ENCODE assay signal across 26 cellular contexts in the genomic region with DNA sequence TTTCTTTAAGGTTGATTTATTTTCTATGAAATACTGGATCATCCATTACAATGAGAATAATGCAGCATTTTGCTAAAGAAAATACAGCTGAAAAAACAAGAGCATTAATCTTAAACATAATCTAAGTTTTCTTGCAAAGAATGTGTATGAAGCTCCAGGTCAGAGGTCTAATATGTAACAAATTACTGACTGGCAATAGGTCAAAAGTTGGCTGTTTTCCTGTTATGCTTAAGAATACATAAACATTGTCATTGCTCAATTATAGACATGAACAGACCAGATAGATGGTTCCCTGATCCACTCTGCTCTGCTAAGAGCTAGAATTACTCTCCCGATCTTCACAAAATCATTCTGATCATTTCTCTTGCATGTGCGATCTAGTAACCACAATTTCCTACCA.
"Had no signal": no experiment of that assay in that cellular context is flagged by ENCODE, and none has a peak within 500 bp of the region (broad histone marks: within the 10 kb centered on the region; RNA-seq: fewer than 3 reads in every experiment).

No MANE protein-coding gene starts in this region.

- DNase-seq: activated CD4-positive, alpha-beta memory T cell treated with anti-CD3 and anti-CD28 coated beads for 36 hours; activated CD4-positive, alpha-beta T cell treated with anti-CD3 and anti-CD28 coated beads, Interleukin-2, amount 10 ng/mL, durations not matched to agents 7 days and 5 days; activated CD4-positive, CD25-positive, alpha-beta regulatory T cell; activated CD8-positive, alpha-beta memory T cell treated with anti-CD3 and anti-CD28 coated beads for 24 hours; activated gamma-delta T cell treated with Interleukin-2 at 50 U/mL for 16 hours; activated naive CD4-positive, alpha-beta T cell treated with anti-CD3 and anti-CD28 coated beads, Interleukin-2, amount 50 U/mL, for 16 hours; activated naive CD8-positive, alpha-beta T cell treated with anti-CD3 and anti-CD28 coated beads, Interleukin-2, amount 10 ng/mL, durations not matched to agents 7 days and 5 days; activated T-cell treated with anti-CD3 and anti-CD28 coated beads, Interleukin-2, amount 50 U/mL, for 4 hours; amniotic stem cell; KG1; NCI-H1092; NCI-H1417; NCI-H1930; NCI-H2171; NCI-H226; NCI-H526 treated with DMSO at 0.1 percent for 48 hours; NK-92 treated with Interleukin-12 subunit alpha and Interleukin-12 subunit beta, amount 100 ng/mL, for 24 hours; OCI-M1; RPMI8226; T-cell; T-helper 2 cell; T1000 had no signal

- H3K4me1 Mint-ChIP-seq: activated CD4-positive, alpha-beta T cell treated with anti-CD3 and anti-CD28 coated beads, Interleukin-2, amount 10 ng/mL, durations not matched to agents 7 days and 5 days; activated naive CD8-positive, alpha-beta T cell treated with anti-CD3 and anti-CD28 coated beads, Interleukin-2, amount 10 ng/mL, durations not matched to agents 7 days and 5 days; brain; T-cell had no signal

- H3K36me3 Mint-ChIP-seq: activated CD4-positive, alpha-beta memory T cell treated with anti-CD3 and anti-CD28 coated beads for 36 hours; activated naive CD8-positive, alpha-beta T cell treated with anti-CD3 and anti-CD28 coated beads, Interleukin-2, amount 10 ng/mL, durations not matched to agents 7 days and 5 days; brain; T-cell had no signal

- H3K9me3 Mint-ChIP-seq: activated CD4-positive, alpha-beta memory T cell treated with anti-CD3 and anti-CD28 coated beads for 36 hours; activated CD4-positive, alpha-beta T cell treated with anti-CD3 and anti-CD28 coated beads, Interleukin-2, amount 10 ng/mL, durations not matched to agents 7 days and 5 days; activated naive CD8-positive, alpha-beta T cell treated with anti-CD3 and anti-CD28 coated beads, Interleukin-2, amount 10 ng/mL, durations not matched to agents 7 days and 5 days; activated T-cell treated with anti-CD3 and anti-CD28 coated beads, Interleukin-2, amount 50 U/mL, for 4 hours; activated T-helper 2 cell treated with anti-CD3 and anti-CD28 coated beads, Interferon-gamma antibody, Interleukin-2, Interleukin-4, amounts not matched to agents 10 μg/mL and 5 μg/mL and 100 μg/mL, durations not matched to agents 14 hours and 24 hours and 36 hours; brain had no signal

- H3K27me3 Mint-ChIP-seq: activated CD4-positive, alpha-beta memory T cell treated with anti-CD3 and anti-CD28 coated beads for 36 hours; activated CD4-positive, alpha-beta T cell treated with anti-CD3 and anti-CD28 coated beads, Interleukin-2, amount 10 ng/mL, durations not matched to agents 7 days and 5 days; activated naive CD8-positive, alpha-beta T cell treated with anti-CD3 and anti-CD28 coated beads, Interleukin-2, amount 10 ng/mL, durations not matched to agents 7 days and 5 days; T-cell had no signal

- H3K27ac Mint-ChIP-seq: activated CD4-positive, alpha-beta memory T cell treated with anti-CD3 and anti-CD28 coated beads for 36 hours; activated CD4-positive, alpha-beta T cell treated with anti-CD3 and anti-CD28 coated beads, Interleukin-2, amount 10 ng/mL, durations not matched to agents 7 days and 5 days; activated naive CD8-positive, alpha-beta T cell treated with anti-CD3 and anti-CD28 coated beads, Interleukin-2, amount 10 ng/mL, durations not matched to agents 7 days and 5 days; activated T-helper 2 cell treated with anti-CD3 and anti-CD28 coated beads, Interferon-gamma antibody, Interleukin-2, Interleukin-4, amounts not matched to agents 10 μg/mL and 5 μg/mL and 100 μg/mL, durations not matched to agents 14 hours and 24 hours and 36 hours; brain; T-cell had no signal

- ATAC-seq: activated T-cell treated with anti-CD3 and anti-CD28 coated beads, Interleukin-2, amount 50 U/mL, for 4 hours; Panc1; Right ventricle myocardium inferior; T-cell had no signal

- H3K4me3 Mint-ChIP-seq: activated CD4-positive, alpha-beta memory T cell treated with anti-CD3 and anti-CD28 coated beads for 36 hours; activated CD4-positive, alpha-beta T cell treated with anti-CD3 and anti-CD28 coated beads, Interleukin-2, amount 10 ng/mL, durations not matched to agents 7 days and 5 days; activated naive CD8-positive, alpha-beta T cell treated with anti-CD3 and anti-CD28 coated beads, Interleukin-2, amount 10 ng/mL, durations not matched to agents 7 days and 5 days; activated T-cell treated with anti-CD3 and anti-CD28 coated beads, Interleukin-2, amount 50 U/mL, for 4 hours; brain; T-cell had no signal
